Comparison of ENCODE assay signal across 8 cellular contexts in genomic region chr13:31161583-31162150, GRCh38. TPM values are rescaled to one million over a fixed set of nuclear protein-coding genes. Genes with fewer than 3 reads are reported as not detected.
DNase-seq lines count a peak whose midpoint lies in the region; ATAC-seq and TF ChIP-seq lines count a peak whose summit lies in the region.

HSPH1 (minus strand) TSS chr13:31161904; CDS start chr13:31161582, 322 bp downstream.

- H3K27ac ChIP-seq in coronary artery, result peak within 1 kb of the TSS; percentile 90 to 93

- ATAC-seq in GM19043 (IDR thresholded peaks at IDR 0.05; ENCODE audit: low read depth, unreplicated experiment) (peak; percentile 70), HG03378 (IDR thresholded peaks at IDR 0.05; ENCODE audit: unreplicated experiment) (peak; percentile 80), left colon (peak; percentile 92)

- intact Hi-C loops in left colon (cut with DNase I, micrococcal nuclease), result no loop called here

- H3K36me3 ChIP-seq in BE2C, result peaks cover 12% of the 10 kb centered on the region

- DNase-seq in BE2C (peak; percentile 99), NCI-H460 (ENCODE audit: extremely low read depth, low read depth) (peak; percentile 92), coronary artery (ENCODE audit: low spot score) (peak; percentile 100), left colon (peak; percentile 98 to 99)
- DNase-seq in activated CD4-positive, CD25-positive, alpha-beta regulatory T cell treated with anti-CD3 and anti-CD28 coated beads, Interleukin-2, amount 50 U/mL, for 72 hours, result peak; percentile 98
- DNase-seq in stimulated activated CD4-positive, alpha-beta T cell treated with anti-CD3 and anti-CD28 coated beads, Interleukin-1b, Interleukin-23, amount 100 ng/mL, for 48 hours, result peak; percentile 99

- H3K4me1 ChIP-seq in BE2C, result no peaks in the 10 kb centered on the region; the same call in 1 of the 2 replicates

- TF ChIP-seq CTCF in BE2C (IDR thresholded peaks at IDR 0.05; ENCODE audit: low read depth, low read length) (peak; percentile 10; the same call in 1 of the 2 replicates), coronary artery (IDR thresholded peaks at IDR 0.05) (no peak)

- H3K27me3 ChIP-seq in BE2C, result no peaks in the 10 kb centered on the region

- H3K4me3 ChIP-seq in BE2C (ENCODE audit: low read depth, low read length) (peak within 1 kb of the TSS; percentile 95), coronary artery (peak within 1 kb of the TSS; percentile 92)

- H3K9me3 ChIP-seq in BE2C, result no peaks in the 10 kb centered on the region

RNA-seq across cellular contexts. Expression of gene HSPH1, which starts in this region (rescaled TPM):
- polyA plus RNA-seq in BE2C (2012; ENCODE audit: insufficient read depth, insufficient read length, low read depth), result 108 TPM
- 45.9 and 49.8 TPM in 2 replicates for total RNA-seq in NCI-H460 (2014; rRNA removed; shearing (Covaris generic))
- polyA plus RNA-seq in NCI-H460 (2014; cell fraction: nucleus; rRNA removed), result 48.1 and 49.2 TPM in 2 replicates
- total RNA-seq in left colon, result 10 to 100 TPM; 35.4 to 41.9 TPM

Comparison
In these comparisons a context has a peak if more than half of its experiments do, and no peak if none do; other contexts are left out.
1. Peak in every context shown above with its lines: DNase-seq, ATAC-seq, H3K4me3 ChIP-seq and H3K27ac ChIP-seq.